8 cellular contexts compared by ENCODE assay signal in the genomic region with DNA sequence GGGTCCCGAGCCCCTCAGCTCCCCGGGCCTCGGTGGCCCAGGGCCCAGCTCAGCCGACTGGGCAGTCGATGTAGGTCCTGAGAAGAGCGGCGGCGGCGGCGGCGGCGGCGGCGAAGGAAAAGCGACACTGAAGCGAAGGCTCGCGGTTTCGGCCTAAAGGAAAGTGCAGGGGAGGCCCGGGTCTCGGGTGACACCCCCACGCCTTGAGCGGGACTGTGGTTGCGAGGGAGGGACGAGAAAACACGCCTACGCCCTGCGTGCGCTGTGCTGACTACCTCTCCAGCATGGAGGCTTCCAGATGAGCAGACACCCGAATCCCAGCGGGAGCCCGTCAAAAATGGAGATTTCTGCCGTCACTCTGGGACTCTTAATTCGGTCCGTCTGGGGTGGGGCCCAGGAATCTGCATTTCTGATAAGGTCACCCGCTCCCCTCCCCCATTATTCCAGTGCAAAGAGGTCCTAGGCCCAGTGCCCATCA. TPM values are rescaled to one million over a fixed set of nuclear protein-coding genes. Genes with fewer than 3 reads are reported as not detected.
A peak's percentile ranks its signal among the peaks of the same experiment; 100 is the strongest.
DNase-seq lines count a peak whose midpoint lies in the region; ATAC-seq and TF ChIP-seq lines count a peak whose summit lies in the region.

No MANE protein-coding gene starts in this region.

- H3K4me1 ChIP-seq in DND-41 (ENCODE audit: insufficient read depth, low read length) (peaks cover 33% of the 10 kb centered on the region), thymus (ENCODE audit: control insufficient read depth, insufficient read depth, low read length) (peaks cover 6% of the 10 kb centered on the region)

- ATAC-seq in DND-41 (ENCODE audit: insufficient read depth, low read depth) (peak; percentile 47), GM21723 (IDR thresholded peaks at IDR 0.05; ENCODE audit: unreplicated experiment) (peak; percentile 30)

- in situ Hi-C loops in KBM-7 (cut with MboI; ENCODE audit: low pct_unique_long_range_greater_than_20kb, low sequenced_read_pairs): loop anchor here (25.0 kb wide), 1 partner anchor 411 kb away; the partner anchor contains the start of gene FNBP1L

- H3K27ac ChIP-seq in DND-41 (ENCODE audit: low read length) (peak overlapping the region; percentile 91), thymus (ENCODE audit: low read depth) (peak overlapping the region; percentile 81)

- peak overlapping the region; percentile 96 for H3K27ac Mint-ChIP-seq in activated naive CD4-positive, alpha-beta T cell treated with anti-CD3 and anti-CD28 coated beads, Interleukin-2, amount 10 ng/mL, durations not matched to agents 7 days and 5 days
- H3K27ac Mint-ChIP-seq in osteocyte (ENCODE audit: unreplicated experiment): peak overlapping the region; percentile 98

- H3K4me2 ChIP-seq in DND-41 (ENCODE audit: insufficient read depth, low read length): peak overlapping the region; percentile 70

- H3K27me3 ChIP-seq in DND-41 (ENCODE audit: insufficient read depth, low read length, poor library complexity): no peaks in the 10 kb centered on the region
- H3K27me3 ChIP-seq in thymus (ENCODE audit: control insufficient read depth, insufficient read depth): no peaks in the 10 kb centered on the region

- H3K9ac ChIP-seq in DND-41 (ENCODE audit: low read depth, low read length): peak overlapping the region; percentile 93

- H3K27me3 Mint-ChIP-seq in activated naive CD4-positive, alpha-beta T cell treated with anti-CD3 and anti-CD28 coated beads, Interleukin-2, amount 10 ng/mL, durations not matched to agents 7 days and 5 days: peaks cover 19% of the 10 kb centered on the region
- peaks cover under 1% of the 10 kb centered on the region for H3K27me3 Mint-ChIP-seq in osteocyte (ENCODE audit: unreplicated experiment)

- CTCF ChIA-PET in activated naive CD4-positive, alpha-beta T cell treated with anti-CD3 and anti-CD28 coated beads, Interleukin-2, amount 10 ng/mL, durations not matched to agents 7 days and 5 days (lab: Charles Lee): interaction anchor here (0.6 to 3.8 kb wide), 2 partner anchors 31 to 217 kb away, joined by 3 to 24 read pairs; partner anchors contain the start of gene DNTTIP2

- no peaks in the 10 kb centered on the region for H4K20me1 ChIP-seq in DND-41 (ENCODE audit: insufficient read depth, low read length)

- H3K9me3 Mint-ChIP-seq in activated naive CD4-positive, alpha-beta T cell treated with anti-CD3 and anti-CD28 coated beads, Interleukin-2, amount 10 ng/mL, durations not matched to agents 7 days and 5 days: peaks cover 3% of the 10 kb centered on the region
- no peaks in the 10 kb centered on the region for H3K9me3 Mint-ChIP-seq in osteocyte (ENCODE audit: unreplicated experiment)

- TF ChIP-seq CTCF in DND-41 (IDR thresholded peaks at IDR 0.05; ENCODE audit: borderline replicate concordance, extremely low read depth, low read length, poor library complexity, severe bottlenecking) (no peak), osteocyte (IDR thresholded peaks at IDR 0.05) (no peak)

- H3K36me3 ChIP-seq in DND-41 (ENCODE audit: insufficient read depth, low read length) (no peaks in the 10 kb centered on the region; the same call in 1 of the 2 replicates), thymus (ENCODE audit: control insufficient read depth, insufficient read depth) (no peaks in the 10 kb centered on the region)

- WGBS in thymus: under 1% methylated on average over 36 of the region's 36 CpGs

- no peaks in the 10 kb centered on the region; the same call in 1 of the 2 replicates for H3K79me2 ChIP-seq in DND-41 (ENCODE audit: insufficient read depth, low read length)

- DNase-seq in DND-41 (peak; percentile 83), KBM-7 (peak; percentile 90), SHP77 treated with DMSO at 0.1 percent for 48 hours (lab: John Stamatoyannopoulos, UW) (peak; percentile 79), glomerular visceral epithelial cell (ENCODE audit: extremely low spot score) (peak; percentile 82), osteocyte (ENCODE audit: extremely low spot score, unreplicated experiment) (peak; percentile 87)
- DNase-seq in activated naive CD4-positive, alpha-beta T cell treated with anti-CD3 and anti-CD28 coated beads, Interleukin-2, amount 10 ng/mL, durations not matched to agents 7 days and 5 days: peak; percentile 76

- peak overlapping the region; percentile 69 to 75 for H3K4me3 ChIP-seq in DND-41 (ENCODE audit: low read depth in 1 of 2, low read length in 2 of 2)
- H3K4me3 ChIP-seq in thymus (ENCODE audit: low read length): peak overlapping the region; percentile 93

- H3K4me1 Mint-ChIP-seq in activated naive CD4-positive, alpha-beta T cell treated with anti-CD3 and anti-CD28 coated beads, Interleukin-2, amount 10 ng/mL, durations not matched to agents 7 days and 5 days: peaks cover 31% of the 10 kb centered on the region
- H3K4me1 Mint-ChIP-seq in osteocyte (ENCODE audit: unreplicated experiment): peaks cover 19% of the 10 kb centered on the region

- H3K9me3 ChIP-seq in DND-41 (ENCODE audit: insufficient read depth, low read length, severe bottlenecking) (no peaks in the 10 kb centered on the region), thymus (ENCODE audit: control insufficient read depth) (no peaks in the 10 kb centered on the region)

- H2AFZ ChIP-seq in DND-41 (ENCODE audit: low read depth, low read length): peak overlapping the region; percentile 83

- peaks cover 3% of the 10 kb centered on the region for H3K36me3 Mint-ChIP-seq in activated naive CD4-positive, alpha-beta T cell treated with anti-CD3 and anti-CD28 coated beads, Interleukin-2, amount 10 ng/mL, durations not matched to agents 7 days and 5 days
- no peaks in the 10 kb centered on the region for H3K36me3 Mint-ChIP-seq in osteocyte (ENCODE audit: unreplicated experiment)

- H3K4me3 Mint-ChIP-seq in activated naive CD4-positive, alpha-beta T cell treated with anti-CD3 and anti-CD28 coated beads, Interleukin-2, amount 10 ng/mL, durations not matched to agents 7 days and 5 days: peak overlapping the region; percentile 88
- peak overlapping the region; percentile 97 for H3K4me3 Mint-ChIP-seq in osteocyte (ENCODE audit: unreplicated experiment)

RNA-seq across cellular contexts. Expression of gene DNTTIP2, which starts 31.2 kb away (rescaled TPM):
- total RNA-seq in osteocyte: 48.0 and 49.4 TPM in 2 replicates
- polyA plus RNA-seq in thymus: 80.6 TPM

Comparison
In these comparisons a context has a peak if more than half of its experiments do, and no peak if none do; other contexts are left out.
1. Peak in every context shown above with its lines: DNase-seq, ATAC-seq, H3K4me3 ChIP-seq and H3K27ac ChIP-seq.